In the genomic region with DNA sequence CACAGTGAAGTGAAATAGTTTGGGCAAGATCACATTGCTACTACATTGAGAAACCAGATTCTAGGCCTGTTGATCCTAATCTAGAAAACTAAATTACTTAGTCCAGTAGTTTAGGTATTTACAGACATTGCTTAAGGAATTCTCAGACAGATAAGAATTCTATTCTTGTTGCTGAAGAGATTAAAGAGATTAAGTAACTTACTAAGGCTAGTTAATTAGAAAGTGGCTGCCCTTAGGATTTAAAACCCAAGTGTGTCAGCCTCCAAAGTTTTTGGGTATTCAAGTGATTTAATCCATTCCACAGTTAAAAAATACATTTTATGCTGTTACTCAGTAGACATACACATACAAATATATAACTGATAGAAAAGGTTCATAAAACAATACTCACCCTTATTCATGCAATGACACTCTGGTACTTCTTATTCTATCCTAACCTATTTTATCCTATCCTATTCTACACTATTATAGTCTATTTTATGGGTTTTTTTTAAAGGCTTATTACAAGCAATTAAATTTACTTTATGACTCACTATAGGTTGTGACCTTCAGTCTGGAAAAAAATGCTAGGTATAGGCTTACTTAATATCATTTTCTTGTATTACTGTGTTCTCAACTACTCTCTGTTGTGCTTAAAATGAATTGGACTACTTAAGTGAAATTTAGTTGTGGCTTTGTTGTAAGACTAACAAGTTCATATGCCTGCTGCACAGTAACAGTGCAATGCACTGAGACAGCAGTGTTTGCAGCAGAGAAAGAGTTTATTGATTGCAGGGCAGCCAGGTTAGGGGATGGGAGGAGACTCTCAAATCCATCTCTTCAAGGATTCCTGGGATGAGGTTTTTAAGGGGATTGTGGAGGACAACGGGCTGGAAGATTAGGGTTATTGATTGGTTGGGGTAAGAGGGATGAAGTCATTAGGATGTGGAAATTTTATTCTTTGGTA, we compare ENCODE assay signal across 28 cellular contexts. TPM values are rescaled to one million over a fixed set of nuclear protein-coding genes. Genes with fewer than 3 reads are reported as not detected.
"Had no signal": no experiment of that assay in that cellular context is flagged by ENCODE, and none has a peak within 500 bp of the region (broad histone marks: within the 10 kb centered on the region; RNA-seq: fewer than 3 reads in every experiment).

No MANE protein-coding gene starts in this region.

- H3K27ac Mint-ChIP-seq: activated CD4-positive, alpha-beta memory T cell treated with anti-CD3 and anti-CD28 coated beads for 36 hours; activated CD4-positive, alpha-beta T cell treated with anti-CD3 and anti-CD28 coated beads, Interleukin-2, amount 10 ng/mL, durations not matched to agents 7 days and 5 days; activated naive CD4-positive, alpha-beta T cell treated with anti-CD3 and anti-CD28 coated beads, Interleukin-2, amount 50 U/mL, for 72 hours; activated naive CD8-positive, alpha-beta T cell treated with anti-CD3 and anti-CD28 coated beads, Interleukin-2, amount 50 U/mL, for 24 hours; brain had no signal

- ATAC-seq: activated naive CD4-positive, alpha-beta T cell treated with anti-CD3 and anti-CD28 coated beads, Interleukin-2, amount 50 U/mL, for 72 hours; activated naive CD8-positive, alpha-beta T cell treated with anti-CD3 and anti-CD28 coated beads, Interleukin-2, amount 50 U/mL, for 24 hours; activated T-cell treated with anti-CD3 and anti-CD28 coated beads, Interleukin-2, amount 50 U/mL, for 4 hours; K562 had no signal

- H3K4me3 ChIP-seq: K562, PC-9 had no signal

- H3K36me3 Mint-ChIP-seq: activated CD4-positive, alpha-beta memory T cell treated with anti-CD3 and anti-CD28 coated beads for 36 hours; activated naive CD4-positive, alpha-beta T cell treated with anti-CD3 and anti-CD28 coated beads, Interleukin-2, amount 50 U/mL, for 72 hours; brain had no signal

- DNase-seq: activated CD4-positive, alpha-beta memory T cell treated with anti-CD3 and anti-CD28 coated beads for 36 hours; activated CD4-positive, alpha-beta T cell treated with anti-CD3 and anti-CD28 coated beads, Interleukin-2, amount 10 ng/mL, durations not matched to agents 7 days and 5 days; activated CD4-positive, CD25-positive, alpha-beta regulatory T cell; activated CD8-positive, alpha-beta memory T cell treated with anti-CD3 and anti-CD28 coated beads for 24 hours; activated effector memory CD4-positive, alpha-beta T cell treated with anti-CD3 and anti-CD28 coated beads, Interleukin-2, amount 50 U/mL, for 16 hours; activated naive CD4-positive, alpha-beta T cell treated with Interleukin-2 at 50 U/mL for 16 hours; activated naive CD8-positive, alpha-beta T cell treated with anti-CD3 and anti-CD28 coated beads, Interleukin-2, amount 50 U/mL, for 24 hours; activated T-cell treated with anti-CD3 and anti-CD28 coated beads, Interleukin-2, amount 50 U/mL, for 4 hours; amygdala; Karpas-422; MM.1S; NCI-H1105; NCI-H1436 treated with DMSO at 0.1 percent for 48 hours; NCI-H187; NCI-H2081; NCI-H446; NCI-H524; NCI-H748 treated with DMSO at 0.1 percent for 48 hours; PC-9; SHP77 treated with DMSO at 0.1 percent for 48 hours; T-helper 2 cell; T1000 had no signal

- FAIRE-seq: astrocyte, K562, TTC549 had no signal

- H3K4me1 Mint-ChIP-seq: activated CD4-positive, alpha-beta T cell treated with anti-CD3 and anti-CD28 coated beads, Interleukin-2, amount 10 ng/mL, durations not matched to agents 7 days and 5 days; activated naive CD8-positive, alpha-beta T cell treated with anti-CD3 and anti-CD28 coated beads, Interleukin-2, amount 50 U/mL, for 24 hours; brain; central memory CD8-positive, alpha-beta T cell had no signal

- H3K4me2 ChIP-seq: PC-9 had no signal

- H3K27ac ChIP-seq: PC-9 had no signal

- H3K4me3 Mint-ChIP-seq: activated CD4-positive, alpha-beta memory T cell treated with anti-CD3 and anti-CD28 coated beads for 36 hours; activated CD4-positive, alpha-beta T cell treated with anti-CD3 and anti-CD28 coated beads, Interleukin-2, amount 10 ng/mL, durations not matched to agents 7 days and 5 days; activated naive CD8-positive, alpha-beta T cell treated with anti-CD3 and anti-CD28 coated beads, Interleukin-2, amount 50 U/mL, for 24 hours; activated T-cell treated with anti-CD3 and anti-CD28 coated beads, Interleukin-2, amount 50 U/mL, for 4 hours; brain; central memory CD8-positive, alpha-beta T cell had no signal

RNA-seq across cellular contexts. Expression of a gene that starts 10.7 kb away (rescaled TPM):
- polyA plus RNA-seq: K562 had no signal
